ENCODE assay signal across 1 cellular context in the genomic region with DNA sequence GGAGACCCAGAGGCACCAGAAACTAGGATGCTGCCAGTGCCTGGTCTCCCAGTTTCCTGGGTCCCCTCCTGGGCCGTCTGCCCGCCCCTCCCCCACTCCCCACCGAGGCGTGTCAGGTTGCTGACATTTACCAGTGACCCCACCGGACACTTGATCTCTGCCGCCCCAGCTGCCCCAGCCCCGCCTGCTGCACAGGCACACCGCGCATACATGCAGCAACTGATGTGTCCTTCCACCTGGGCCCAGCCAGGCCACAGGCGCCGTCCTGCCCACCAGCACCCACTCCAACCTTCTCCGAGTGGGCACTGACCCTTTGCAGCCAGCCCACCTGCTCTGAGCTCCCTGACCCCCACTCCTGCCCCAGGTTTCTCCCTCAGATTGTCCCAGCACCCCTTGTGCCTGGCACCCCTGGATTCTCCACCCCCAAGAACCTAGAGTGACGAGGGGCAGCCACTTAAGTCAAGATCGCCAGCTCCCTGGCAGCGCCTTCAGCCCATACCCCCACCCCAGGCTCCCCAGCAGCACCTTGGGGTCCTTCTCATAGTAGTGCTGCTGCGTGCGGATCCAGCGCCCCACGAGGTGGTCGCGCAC.
TF ChIP-seq lines count a peak whose summit lies in the region.

No MANE protein-coding gene starts in this region.

TF ChIP-seq in HepG2, 621 proteins besides CTCF, POLR2A, EP300 and RAD21 (continued from another document):
- TF ChIP-seq, protein P1, sequence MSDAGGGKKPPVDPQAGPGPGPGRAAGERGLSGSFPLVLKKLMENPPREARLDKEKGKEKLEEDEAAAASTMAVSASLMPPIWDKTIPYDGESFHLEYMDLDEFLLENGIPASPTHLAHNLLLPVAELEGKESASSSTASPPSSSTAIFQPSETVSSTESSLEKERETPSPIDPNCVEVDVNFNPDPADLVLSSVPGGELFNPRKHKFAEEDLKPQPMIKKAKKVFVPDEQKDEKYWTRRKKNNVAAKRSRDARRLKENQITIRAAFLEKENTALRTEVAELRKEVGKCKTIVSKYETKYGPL (CRISPR knock-in tag; IDR thresholded peaks at IDR 0.05): no peak
- TF ChIP-seq ZSCAN12 (CRISPR knock-in tag; IDR thresholded peaks at IDR 0.05) (no peak), ZNF30 (CRISPR knock-in tag; IDR thresholded peaks at IDR 0.05) (no peak), NFYB (CRISPR knock-in tag; IDR thresholded peaks at IDR 0.05) (no peak), ZNF136 (CRISPR knock-in tag; IDR thresholded peaks at IDR 0.05; ENCODE audit: low read depth) (no peak), FOSL1 (CRISPR knock-in tag; IDR thresholded peaks at IDR 0.05; ENCODE audit: borderline replicate concordance) (no peak), ZBTB3 (CRISPR knock-in tag; IDR thresholded peaks at IDR 0.05; ENCODE audit: borderline replicate concordance, low read depth) (no peak), RBFOX2 (IDR thresholded peaks at IDR 0.05; ENCODE audit: low read depth, low read length) (no peak), HOXA5 (CRISPR knock-in tag; IDR thresholded peaks at IDR 0.05) (no peak), POLR2AphosphoS2 (IDR thresholded peaks at IDR 0.05; ENCODE audit: low read depth, low read length) (peak; percentile 34), MXI1 (IDR thresholded peaks at IDR 0.05; ENCODE audit: borderline replicate concordance, low read depth, low read length) (no peak), ZFP82 (CRISPR knock-in tag; IDR thresholded peaks at IDR 0.05; ENCODE audit: borderline replicate concordance) (no peak), ZMAT3 (CRISPR knock-in tag; conservative IDR thresholded peaks at IDR 0.05) (no peak), KDM3A (CRISPR knock-in tag; IDR thresholded peaks at IDR 0.05; ENCODE audit: low read depth) (no peak), CREB3 (CRISPR knock-in tag; IDR thresholded peaks at IDR 0.05) (no peak)
- TF ChIP-seq, protein P2, sequence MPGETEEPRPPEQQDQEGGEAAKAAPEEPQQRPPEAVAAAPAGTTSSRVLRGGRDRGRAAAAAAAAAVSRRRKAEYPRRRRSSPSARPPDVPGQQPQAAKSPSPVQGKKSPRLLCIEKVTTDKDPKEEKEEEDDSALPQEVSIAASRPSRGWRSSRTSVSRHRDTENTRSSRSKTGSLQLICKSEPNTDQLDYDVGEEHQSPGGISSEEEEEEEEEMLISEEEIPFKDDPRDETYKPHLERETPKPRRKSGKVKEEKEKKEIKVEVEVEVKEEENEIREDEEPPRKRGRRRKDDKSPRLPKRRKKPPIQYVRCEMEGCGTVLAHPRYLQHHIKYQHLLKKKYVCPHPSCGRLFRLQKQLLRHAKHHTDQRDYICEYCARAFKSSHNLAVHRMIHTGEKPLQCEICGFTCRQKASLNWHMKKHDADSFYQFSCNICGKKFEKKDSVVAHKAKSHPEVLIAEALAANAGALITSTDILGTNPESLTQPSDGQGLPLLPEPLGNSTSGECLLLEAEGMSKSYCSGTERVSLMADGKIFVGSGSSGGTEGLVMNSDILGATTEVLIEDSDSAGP (CRISPR knock-in tag; IDR thresholded peaks at IDR 0.05; ENCODE audit: borderline replicate concordance): no peak
- TF ChIP-seq, protein P3, sequence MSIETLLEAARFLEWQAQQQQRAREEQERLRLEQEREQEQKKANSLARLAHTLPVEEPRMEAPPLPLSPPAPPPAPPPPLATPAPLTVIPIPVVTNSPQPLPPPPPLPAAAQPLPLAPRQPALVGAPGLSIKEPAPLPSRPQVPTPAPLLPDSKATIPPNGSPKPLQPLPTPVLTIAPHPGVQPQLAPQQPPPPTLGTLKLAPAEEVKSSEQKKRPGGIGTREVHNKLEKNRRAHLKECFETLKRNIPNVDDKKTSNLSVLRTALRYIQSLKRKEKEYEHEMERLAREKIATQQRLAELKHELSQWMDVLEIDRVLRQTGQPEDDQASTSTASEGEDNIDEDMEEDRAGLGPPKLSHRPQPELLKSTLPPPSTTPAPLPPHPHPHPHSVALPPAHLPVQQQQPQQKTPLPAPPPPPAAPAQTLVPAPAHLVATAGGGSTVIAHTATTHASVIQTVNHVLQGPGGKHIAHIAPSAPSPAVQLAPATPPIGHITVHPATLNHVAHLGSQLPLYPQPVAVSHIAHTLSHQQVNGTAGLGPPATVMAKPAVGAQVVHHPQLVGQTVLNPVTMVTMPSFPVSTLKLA (IDR thresholded peaks at IDR 0.05): no peak
